9 cellular contexts compared by ENCODE assay signal in genomic region chr4:123488916-123489315, GRCh38.
DNase-seq lines count a peak whose midpoint lies in the region; ATAC-seq and TF ChIP-seq lines count a peak whose summit lies in the region.
"Had no signal": no experiment of that assay in that cellular context is flagged by ENCODE, and none has a peak within 500 bp of the region (broad histone marks: within the 10 kb centered on the region; RNA-seq: fewer than 3 reads in every experiment).

No MANE protein-coding gene starts in this region.

- no peak for TF ChIP-seq CTCF in osteoblast (IDR thresholded peaks at IDR 0.05; ENCODE audit: extremely low read depth, low read depth, low read length)
- TF ChIP-seq CTCF in progenitor cell of endocrine pancreas (IDR thresholded peaks at IDR 0.05; ENCODE audit: unreplicated experiment): no peak

- CTCF ChIA-PET in activated CD8-positive, alpha-beta memory T cell treated with anti-CD3 and anti-CD28 coated beads, Interleukin-2, amount 10 ng/mL, durations not matched to agents 7 days and 5 days (lab: Charles Lee): interaction anchor here (1.5 kb wide), 1 partner anchor 14 kb away, joined by 3 read pairs; no protein-coding TSS in a partner anchor

- no peaks in the 10 kb centered on the region for H3K27me3 Mint-ChIP-seq in activated CD8-positive, alpha-beta memory T cell treated with anti-CD3 and anti-CD28 coated beads, Interleukin-2, amount 10 ng/mL, durations not matched to agents 7 days and 5 days
- peaks cover 2% of the 10 kb centered on the region for H3K27me3 Mint-ChIP-seq in activated T-helper 2 cell treated with anti-CD3 and anti-CD28 coated beads, Interferon-gamma antibody, Interleukin-2, Interleukin-4, amounts not matched to agents 10 μg/mL and 5 μg/mL and 100 μg/mL, durations not matched to agents 14 hours and 24 hours and 36 hours (ENCODE audit: low read depth)
- H3K27me3 Mint-ChIP-seq in progenitor cell of endocrine pancreas: no peaks in the 10 kb centered on the region

- H3K9me3 Mint-ChIP-seq in activated CD8-positive, alpha-beta memory T cell treated with anti-CD3 and anti-CD28 coated beads, Interleukin-2, amount 10 ng/mL, durations not matched to agents 7 days and 5 days (ENCODE audit: low read depth): no peaks in the 10 kb centered on the region
- no peaks in the 10 kb centered on the region for H3K9me3 Mint-ChIP-seq in activated T-helper 2 cell treated with anti-CD3 and anti-CD28 coated beads, Interferon-gamma antibody, Interleukin-2, Interleukin-4, amounts not matched to agents 10 μg/mL and 5 μg/mL and 100 μg/mL, durations not matched to agents 14 hours and 24 hours and 36 hours
- no peaks in the 10 kb centered on the region for H3K9me3 Mint-ChIP-seq in progenitor cell of endocrine pancreas (ENCODE audit: low read depth)

- H3K9me3 ChIP-seq in osteoblast (ENCODE audit: low read depth, low read length): no peaks in the 10 kb centered on the region
- H3K9me3 ChIP-seq: upper lobe of left lung had no signal

- peak overlapping the region; percentile 54 for H2AFZ ChIP-seq in osteoblast (ENCODE audit: low read length)

- H3K27me3 ChIP-seq in osteoblast (ENCODE audit: insufficient read depth, low read length): no peaks in the 10 kb centered on the region
- H3K27me3 ChIP-seq: upper lobe of left lung had no signal

- intact Hi-C loops in activated T-helper 2 cell treated with anti-CD3 and anti-CD28 coated beads, Interferon-gamma antibody, Interleukin-2, Interleukin-4, amounts not matched to agents 10 μg/mL and 5 μg/mL and 100 μg/mL, durations not matched to agents 14 hours and 24 hours and 36 hours (cut with micrococcal nuclease): loop anchor here (1.0 to 2.0 kb wide), 6 partner anchors 11 to 91 kb away; no protein-coding TSS in a partner anchor

- no peaks in the 10 kb centered on the region for H4K20me1 ChIP-seq in osteoblast (ENCODE audit: insufficient read depth, low read length)

- peaks cover 3% of the 10 kb centered on the region for H3K4me1 ChIP-seq in osteoblast (ENCODE audit: insufficient read depth, low read length)
- H3K4me1 ChIP-seq: upper lobe of left lung had no signal

- no peak overlapping the region for H3K4me2 ChIP-seq in osteoblast (ENCODE audit: insufficient read depth, low read length)

- DNase-seq in activated CD8-positive, alpha-beta memory T cell treated with anti-CD3 and anti-CD28 coated beads, Interleukin-2, amount 10 ng/mL, durations not matched to agents 7 days and 5 days: no peak
- no peak for DNase-seq in activated CD8-positive, alpha-beta memory T cell treated with anti-CD3 and anti-CD28 coated beads, Interleukin-2, amount 50 U/mL, for 48 hours
- DNase-seq in activated T-helper 2 cell treated with anti-CD3 and anti-CD28 coated beads, Interferon-gamma antibody, Interleukin-2, Interleukin-4, amounts not matched to agents 10 μg/mL and 5 μg/mL and 100 μg/mL, durations not matched to agents 14 hours and 24 hours and 36 hours (ENCODE audit: low spot score): no peak
- DNase-seq in osteoblast (ENCODE audit: insufficient read length, low spot score, missing footprints) (peak; percentile 88), globus pallidus (ENCODE audit: low spot score) (no peak), NCI-H187 treated with DMSO at 0.1 percent for 48 hours (lab: John Stamatoyannopoulos, UW) (no peak), progenitor cell of endocrine pancreas (ENCODE audit: low spot score, unreplicated experiment) (no peak)
- DNase-seq: upper lobe of left lung had no signal

- no peak overlapping the region for H3K4me3 Mint-ChIP-seq in activated CD8-positive, alpha-beta memory T cell treated with anti-CD3 and anti-CD28 coated beads, Interleukin-2, amount 10 ng/mL, durations not matched to agents 7 days and 5 days
- H3K4me3 Mint-ChIP-seq in activated T-helper 2 cell treated with anti-CD3 and anti-CD28 coated beads, Interferon-gamma antibody, Interleukin-2, Interleukin-4, amounts not matched to agents 10 μg/mL and 5 μg/mL and 100 μg/mL, durations not matched to agents 14 hours and 24 hours and 36 hours (ENCODE audit: low read depth): no peak overlapping the region
- H3K4me3 Mint-ChIP-seq in progenitor cell of endocrine pancreas (ENCODE audit: low read depth): no peak overlapping the region

- H3K27ac Mint-ChIP-seq in activated CD8-positive, alpha-beta memory T cell treated with anti-CD3 and anti-CD28 coated beads, Interleukin-2, amount 10 ng/mL, durations not matched to agents 7 days and 5 days: peak overlapping the region; percentile 30
- peak overlapping the region; percentile 56 for H3K27ac Mint-ChIP-seq in activated T-helper 2 cell treated with anti-CD3 and anti-CD28 coated beads, Interferon-gamma antibody, Interleukin-2, Interleukin-4, amounts not matched to agents 10 μg/mL and 5 μg/mL and 100 μg/mL, durations not matched to agents 14 hours and 24 hours and 36 hours
- H3K27ac Mint-ChIP-seq in progenitor cell of endocrine pancreas: no peak overlapping the region

- H3K36me3 Mint-ChIP-seq in activated CD8-positive, alpha-beta memory T cell treated with anti-CD3 and anti-CD28 coated beads, Interleukin-2, amount 10 ng/mL, durations not matched to agents 7 days and 5 days: peaks cover 3% of the 10 kb centered on the region
- H3K36me3 Mint-ChIP-seq in activated T-helper 2 cell treated with anti-CD3 and anti-CD28 coated beads, Interferon-gamma antibody, Interleukin-2, Interleukin-4, amounts not matched to agents 10 μg/mL and 5 μg/mL and 100 μg/mL, durations not matched to agents 14 hours and 24 hours and 36 hours (ENCODE audit: low read depth): no peaks in the 10 kb centered on the region
- no peaks in the 10 kb centered on the region for H3K36me3 Mint-ChIP-seq in progenitor cell of endocrine pancreas (ENCODE audit: insufficient read depth)

- H3K79me2 ChIP-seq in osteoblast (ENCODE audit: insufficient read depth, low read length): no peaks in the 10 kb centered on the region

- H3K27ac ChIP-seq in osteoblast (ENCODE audit: low read depth, low read length): no peak overlapping the region
- H3K27ac ChIP-seq: upper lobe of left lung had no signal

- no peaks in the 10 kb centered on the region for H3K36me3 ChIP-seq in osteoblast (ENCODE audit: insufficient read depth, low read length)
- H3K36me3 ChIP-seq: upper lobe of left lung had no signal

- peak; percentile 89 for ATAC-seq in activated CD8-positive, alpha-beta memory T cell treated with anti-CD3 and anti-CD28 coated beads, Interleukin-2, amount 10 ng/mL, durations not matched to agents 7 days and 5 days
- peak; percentile 78 for ATAC-seq in HG03571 (IDR thresholded peaks at IDR 0.05; ENCODE audit: unreplicated experiment)

- H3K4me3 ChIP-seq in osteoblast (ENCODE audit: insufficient read depth, low read length): no peak overlapping the region
- H3K4me3 ChIP-seq: upper lobe of left lung had no signal

- H3K4me1 Mint-ChIP-seq in activated CD8-positive, alpha-beta memory T cell treated with anti-CD3 and anti-CD28 coated beads, Interleukin-2, amount 10 ng/mL, durations not matched to agents 7 days and 5 days: peaks cover 10% of the 10 kb centered on the region
- peaks cover 10% of the 10 kb centered on the region for H3K4me1 Mint-ChIP-seq in activated T-helper 2 cell treated with anti-CD3 and anti-CD28 coated beads, Interferon-gamma antibody, Interleukin-2, Interleukin-4, amounts not matched to agents 10 μg/mL and 5 μg/mL and 100 μg/mL, durations not matched to agents 14 hours and 24 hours and 36 hours (ENCODE audit: low read depth)
- H3K4me1 Mint-ChIP-seq in progenitor cell of endocrine pancreas (ENCODE audit: low read depth): no peaks in the 10 kb centered on the region
